9 cellular contexts compared by ENCODE assay signal in genomic region chr5:110019780-110020179, GRCh38.
"Had no signal": no experiment of that assay in that cellular context is flagged by ENCODE, and none has a peak within 500 bp of the region (broad histone marks: within the 10 kb centered on the region; RNA-seq: fewer than 3 reads in every experiment).

No MANE protein-coding gene starts in this region.

- H3K4me1 Mint-ChIP-seq: IgD-negative memory B cell had no signal

- H3K9ac ChIP-seq: GM23248 had no signal

- H3K4me1 ChIP-seq: HAP-1 had no signal

- FAIRE-seq: HTR-8/SVneo had no signal

- H3K4me3 Mint-ChIP-seq: HFFc6, IgD-negative memory B cell had no signal

- H3K36me3 Mint-ChIP-seq: IgD-negative memory B cell had no signal

- H3K27ac Mint-ChIP-seq: HFFc6, IgD-negative memory B cell had no signal

- H3K9me3 ChIP-seq: HAP-1 had no signal

- ATAC-seq: HCT116 had no signal

- H3K4me3 ChIP-seq: GM23248, HAP-1 had no signal

- H3K9me3 Mint-ChIP-seq: IgD-negative memory B cell had no signal

- H3K36me3 ChIP-seq: HAP-1 had no signal

- H2AFZ ChIP-seq: GM23248 had no signal

- DNase-seq: GM23248, GOT3, H7, HFFc6, KBM-7 had no signal

- H3K27ac ChIP-seq: GM23248 had no signal
